In the genomic region with DNA sequence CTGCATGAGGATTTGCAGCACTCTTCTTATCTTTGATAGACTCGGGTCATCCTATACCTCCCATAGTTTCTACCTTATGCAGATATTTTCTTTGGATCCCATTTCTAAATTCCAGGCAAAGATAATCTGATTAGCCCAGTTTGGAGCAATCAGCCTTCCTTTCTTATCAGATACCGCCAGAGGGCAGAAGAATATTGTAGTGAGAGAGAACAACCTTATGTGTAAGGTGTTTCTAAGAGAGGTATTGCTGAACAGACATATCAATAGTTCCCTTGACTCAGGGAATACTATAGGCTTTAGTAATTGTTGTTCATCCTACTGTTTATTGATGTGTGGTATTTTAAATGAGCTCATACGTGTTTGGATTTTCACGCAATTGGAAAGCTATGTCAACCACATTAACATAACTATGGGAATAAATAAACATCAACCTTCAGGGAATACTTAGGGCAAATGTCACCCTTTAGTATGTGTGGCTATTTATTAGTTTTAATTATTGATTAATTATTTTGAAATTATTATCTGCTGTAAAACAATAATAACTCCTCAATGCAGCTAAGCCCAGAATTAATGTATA, we compare ENCODE assay signal across 10 cellular contexts.
DNase-seq lines count a peak whose midpoint lies in the region; ATAC-seq and TF ChIP-seq lines count a peak whose summit lies in the region.
"Had no signal": no experiment of that assay in that cellular context is flagged by ENCODE, and none has a peak within 500 bp of the region (broad histone marks: within the 10 kb centered on the region; RNA-seq: fewer than 3 reads in every experiment).

No MANE protein-coding gene starts in this region.

- BruUV-seq in Calu3 (replicated peaks; lab: Mats Ljungman, UMichigan): no TSS peak

- intact Hi-C loops in Calu3 (cut with micrococcal nuclease; ENCODE audit: unreplicated experiment): loop anchor here (2.0 to 10.0 kb wide), 3 partner anchors 126 to 421 kb away; no protein-coding TSS in a partner anchor
- intact Hi-C loops in dorsolateral prefrontal cortex (cut with DNase I): no loop called here

- H3K27ac Mint-ChIP-seq in Calu3 (ENCODE audit: unreplicated experiment): no peak overlapping the region

- H3F3A ChIP-seq in SU-DHL-6 (ENCODE audit: insufficient read depth): no peaks in the 10 kb centered on the region

- H3K27me3 ChIP-seq in SU-DHL-6 (ENCODE audit: low read length): no peaks in the 10 kb centered on the region
- no peaks in the 10 kb centered on the region for H3K27me3 ChIP-seq in kidney epithelial cell (ENCODE audit: control insufficient read depth, insufficient read depth, low read length)
- H3K27me3 ChIP-seq in dorsolateral prefrontal cortex: no peaks in the 10 kb centered on the region

- no peaks in the 10 kb centered on the region for H4K20me1 ChIP-seq in SU-DHL-6 (ENCODE audit: low read depth, low read length)

- H3K79me2 ChIP-seq in SU-DHL-6 (ENCODE audit: insufficient read depth, low read length): no peaks in the 10 kb centered on the region

- CTCF ChIA-PET in Calu3 (lab: Charles Lee): no interaction called here

- H3K4me1 Mint-ChIP-seq in Calu3 (ENCODE audit: low read depth, unreplicated experiment): no peaks in the 10 kb centered on the region

- no peak overlapping the region for H2AFZ ChIP-seq in SU-DHL-6 (ENCODE audit: low read depth, low read length, severe bottlenecking)

- H3K9me2 ChIP-seq in SU-DHL-6 (replicated peaks; ENCODE audit: insufficient read depth, low read length): no peaks in the 10 kb centered on the region

- H3K36me3 Mint-ChIP-seq in Calu3 (ENCODE audit: insufficient read depth, unreplicated experiment): no peaks in the 10 kb centered on the region

- H3K9me3 ChIP-seq in SU-DHL-6 (ENCODE audit: insufficient read depth, low read length): no peaks in the 10 kb centered on the region

- H3K9me3 Mint-ChIP-seq in Calu3 (ENCODE audit: low read depth, unreplicated experiment): peaks cover 6% of the 10 kb centered on the region

- no peaks in the 10 kb centered on the region for H3K27me3 Mint-ChIP-seq in Calu3 (ENCODE audit: unreplicated experiment)

- no peak for ATAC-seq in HG03469 (IDR thresholded peaks at IDR 0.05; ENCODE audit: unreplicated experiment)

- H3K36me3 ChIP-seq in SU-DHL-6 (ENCODE audit: low read length): no peaks in the 10 kb centered on the region
- no peaks in the 10 kb centered on the region for H3K36me3 ChIP-seq in kidney epithelial cell (ENCODE audit: control insufficient read depth, insufficient read depth, low read length)

- H3K27ac ChIP-seq in SU-DHL-6 (ENCODE audit: low read depth, low read length): no peak overlapping the region
- no peak overlapping the region for H3K27ac ChIP-seq in dorsolateral prefrontal cortex

- no peak overlapping the region for H3K4me3 ChIP-seq in SU-DHL-6 (ENCODE audit: insufficient read depth, low read length, poor library complexity, severe bottlenecking)
- no peak overlapping the region for H3K4me3 ChIP-seq in kidney epithelial cell (ENCODE audit: low read depth, low read length)
- no peak overlapping the region for H3K4me3 ChIP-seq in dorsolateral prefrontal cortex

- TF ChIP-seq CTCF in Calu3 (IDR thresholded peaks at IDR 0.05; ENCODE audit: unreplicated experiment) (no peak), SU-DHL-6 (IDR thresholded peaks at IDR 0.05; ENCODE audit: insufficient read depth, low read length, poor library complexity, severe bottlenecking) (peak; percentile 43), kidney epithelial cell (IDR thresholded peaks at IDR 0.05; ENCODE audit: insufficient read depth, low read length, poor library complexity, severe bottlenecking) (peak; percentile 43), dorsolateral prefrontal cortex (IDR thresholded peaks at IDR 0.05 in 54 of 56, conservative IDR thresholded peaks at IDR 0.05 in 2 of 56; ENCODE audit: low read depth in 1 of 56, partially characterized antibody in 56 of 56) (peak in 10 of 56 donors; percentile 9 to 43 (median 18))

- no peak overlapping the region for H3K4me2 ChIP-seq in SU-DHL-6 (ENCODE audit: low read depth, low read length, poor library complexity, severe bottlenecking)

- H3K9ac ChIP-seq in SU-DHL-6 (ENCODE audit: low read length): no peak overlapping the region

- H3K4me3 Mint-ChIP-seq in Calu3 (ENCODE audit: low read depth, unreplicated experiment): no peak overlapping the region

- DNase-seq in Calu3 (peak; percentile 1), HuH-7 (ENCODE audit: low spot score) (peak; percentile 1), kidney epithelial cell (ENCODE audit: low read depth) (peak; percentile 2), SKM-1 (lab: John Stamatoyannopoulos, UW; ENCODE audit: unreplicated experiment) (no peak), cerebellar cortex (ENCODE audit: low spot score) (no peak), dorsolateral prefrontal cortex (no peak)
- DNase-seq: activated CD4-positive, alpha-beta T cell treated with anti-CD3 and anti-CD28 coated beads for 48 hours; NK-92 treated with Interleukin-12 subunit alpha and Interleukin-12 subunit beta, amount 100 ng/mL, for 24 hours had no signal

Comparison
In these comparisons a context has a peak if more than half of its experiments do, and no peak if none do; other contexts are left out.
1. DNase-seq: peak in Calu3 (single experiment), HuH-7 (single experiment) and kidney epithelial cell (single experiment); none in SKM-1 (single experiment), cerebellar cortex (single experiment) and dorsolateral prefrontal cortex (0 of 10).